In the genomic region with DNA sequence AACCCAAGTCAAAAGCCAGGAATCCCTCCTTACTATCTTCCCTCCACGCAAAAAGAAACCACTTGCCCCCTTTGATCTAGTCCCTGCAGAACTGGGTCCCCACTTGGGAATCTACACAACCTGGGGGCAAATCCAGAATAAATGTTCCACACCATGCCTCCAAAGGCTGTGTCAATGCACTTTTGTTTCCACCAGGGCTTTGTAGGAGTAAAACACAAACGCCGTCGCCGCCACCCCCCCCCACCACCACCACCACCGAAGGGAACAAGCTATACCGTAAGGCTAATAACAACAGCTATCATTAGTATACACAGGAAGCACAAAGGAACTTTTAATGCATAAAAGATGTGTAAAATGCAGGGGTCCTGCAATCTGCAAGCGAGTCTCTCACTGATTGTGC, we compare ENCODE assay signal across 10 cellular contexts. TPM values are rescaled to one million over a fixed set of nuclear protein-coding genes. Genes with fewer than 3 reads are reported as not detected.
DNase-seq lines count a peak whose midpoint lies in the region; ATAC-seq and TF ChIP-seq lines count a peak whose summit lies in the region.
"Had no signal": no experiment of that assay in that cellular context is flagged by ENCODE, and none has a peak within 500 bp of the region (broad histone marks: within the 10 kb centered on the region; RNA-seq: fewer than 3 reads in every experiment).

No MANE protein-coding gene starts in this region.

- WGBS in GM23248 (ENCODE audit: low coverage in 1 of 2, low lambda C conversion rate in 2 of 2, missing lambda C conversion rate in 2 of 2), 2 experiments: 79 to 100% methylated on average over 2 to 8 of the region's 8 CpGs

- no peaks in the 10 kb centered on the region for H3K36me3 ChIP-seq in GM23248 (ENCODE audit: low read depth)

- CTCF ChIA-PET in AG04450 (lab: Charles Lee): interaction anchor here (0.6 kb wide), 1 partner anchor 933 kb away, joined by 4 read pairs; no protein-coding TSS in a partner anchor

- H3K4me3 ChIP-seq in AG04450 (ENCODE audit: low read depth, low read length) (no peak overlapping the region), GM23248 (peak overlapping the region; percentile 41; the same call in 1 of the 2 replicates)

- H3F3A ChIP-seq in GM23248 (ENCODE audit: insufficient read depth): no peaks in the 10 kb centered on the region

- H3K27ac ChIP-seq in AG04450 (ENCODE audit: low read depth, low read length): peak overlapping the region; percentile 31
- peak overlapping the region; percentile 42 for H3K27ac ChIP-seq in GM23248

- H3K4me3 Mint-ChIP-seq in activated T-helper 17 cell treated with anti-CD3 and anti-CD28 coated beads, Interleukin-2, amount 50 U/mL, for 72 hours: peak overlapping the region; percentile 75
- peak overlapping the region; percentile 58 for H3K4me3 Mint-ChIP-seq in mesothelial cell of epicardium

- in situ Hi-C loops in GM23248 (cut with MboI): no loop called here

- no peaks in the 10 kb centered on the region for H3K9me3 Mint-ChIP-seq in activated T-helper 17 cell treated with anti-CD3 and anti-CD28 coated beads, Interleukin-2, amount 50 U/mL, for 72 hours
- H3K9me3 Mint-ChIP-seq in mesothelial cell of epicardium: no peaks in the 10 kb centered on the region

- H3K9ac ChIP-seq in GM23248: peak overlapping the region; percentile 41

- DNase-seq in AG04450 (ENCODE audit: low read depth, low spot score): no peak
- DNase-seq in GM23248: no peak
- DNase-seq in mesothelial cell of epicardium (ENCODE audit: low spot score in 2 of 2, unreplicated experiment in 2 of 2): no peak
- DNase-seq in DMS153 (lab: John Stamatoyannopoulos, UW): no peak
- DNase-seq in GM19238 (ENCODE audit: insufficient read length, low spot score): no peak
- no peak for DNase-seq in NCI-H1105 (lab: John Stamatoyannopoulos, UW)
- DNase-seq in NCI-H1930 (lab: John Stamatoyannopoulos, UW): no peak
- DNase-seq: NCI-H82; stimulated activated CD8-positive, alpha-beta memory T cell treated with anti-CD3 and anti-CD28 coated beads, Interleukin-4, amount 100 ng/mL, for 48 hours had no signal

- H3K27ac Mint-ChIP-seq in activated T-helper 17 cell treated with anti-CD3 and anti-CD28 coated beads, Interleukin-2, amount 50 U/mL, for 72 hours: no peak overlapping the region
- H3K27ac Mint-ChIP-seq in mesothelial cell of epicardium: peak overlapping the region; percentile 87

- H3K27me3 ChIP-seq in AG04450 (ENCODE audit: control insufficient read depth, insufficient read depth, low read length) (no peaks in the 10 kb centered on the region), GM23248 (replicated peaks; ENCODE audit: insufficient read depth) (no peaks in the 10 kb centered on the region)

- POLR2A ChIA-PET in AG04450 (lab: Yijun Ruan, JAX): interaction anchor here (0.7 to 1.5 kb wide), 2 partner anchors 9 to 93 kb away, joined by 3 to 6 read pairs; no protein-coding TSS in a partner anchor

- no peak for TF ChIP-seq CTCF in AG04450 (IDR thresholded peaks at IDR 0.05; ENCODE audit: low read depth, low read length)
- TF ChIP-seq CTCF in mesothelial cell of epicardium (IDR thresholded peaks at IDR 0.05; ENCODE audit: unreplicated experiment): no peak

- H3K4me1 Mint-ChIP-seq in activated T-helper 17 cell treated with anti-CD3 and anti-CD28 coated beads, Interleukin-2, amount 50 U/mL, for 72 hours: peaks cover 17% of the 10 kb centered on the region
- peaks cover 75% of the 10 kb centered on the region for H3K4me1 Mint-ChIP-seq in mesothelial cell of epicardium

- no peaks in the 10 kb centered on the region for H3K9me2 ChIP-seq in GM23248 (ENCODE audit: insufficient read depth)

- no peak for ATAC-seq in activated T-helper 17 cell treated with anti-CD3 and anti-CD28 coated beads, Interleukin-2, amount 50 U/mL, for 72 hours (replicated peaks)

- peaks cover 27% of the 10 kb centered on the region for H3K36me3 Mint-ChIP-seq in activated T-helper 17 cell treated with anti-CD3 and anti-CD28 coated beads, Interleukin-2, amount 50 U/mL, for 72 hours (ENCODE audit: low read depth)
- H3K36me3 Mint-ChIP-seq in mesothelial cell of epicardium: no peaks in the 10 kb centered on the region

- H3K27me3 Mint-ChIP-seq in activated T-helper 17 cell treated with anti-CD3 and anti-CD28 coated beads, Interleukin-2, amount 50 U/mL, for 72 hours: no peaks in the 10 kb centered on the region
- H3K27me3 Mint-ChIP-seq in mesothelial cell of epicardium (ENCODE audit: low read depth): no peaks in the 10 kb centered on the region

- H3K79me2 ChIP-seq in GM23248 (ENCODE audit: insufficient read depth): peaks cover 89% of the 10 kb centered on the region

- H2AFZ ChIP-seq in GM23248: no peak overlapping the region

- peaks cover 7% of the 10 kb centered on the region for H3K4me1 ChIP-seq in GM23248 (ENCODE audit: insufficient read depth)

- H4K20me1 ChIP-seq in GM23248 (ENCODE audit: insufficient read depth): no peaks in the 10 kb centered on the region

- H3K9me3 ChIP-seq in AG04450 (ENCODE audit: control insufficient read depth, insufficient read depth, low read length) (no peaks in the 10 kb centered on the region), GM23248 (ENCODE audit: low read depth) (no peaks in the 10 kb centered on the region)

- peak overlapping the region; percentile 74 for H3K4me2 ChIP-seq in GM23248 (ENCODE audit: unreplicated experiment)

RNA-seq across cellular contexts. Expression of gene BCOR, which starts 13.3 kb away (rescaled TPM):
- polyA plus RNA-seq in AG04450 (2011; rRNA removed) (5.4 and 8.6 TPM in 2 replicates), GM23248 (2016; fragmentation: Nextera tagmentation; extraction: Ambion mirVana) (9.1 and 10.2 TPM in 2 replicates)
- polyA minus RNA-seq in AG04450 (2011; rRNA and poly(A)+ RNA removed): 13.0 and 16.9 TPM in 2 replicates
- 17.6 and 19.7 TPM in 2 replicates for total RNA-seq in GM23248 (2014; rRNA removed; shearing (Covaris generic))
- 10 to 100 TPM; 38.9 to 63.2 TPM for total RNA-seq in activated T-helper 17 cell treated with anti-CD3 and anti-CD28 coated beads, Interleukin-2, amount 50 U/mL, for 72 hours
- 49.0 to 52.3 TPM (median 49.7 TPM) in 3 replicates for total RNA-seq in mesothelial cell of epicardium
